1 cellular context compared by ENCODE assay signal in the genomic region with DNA sequence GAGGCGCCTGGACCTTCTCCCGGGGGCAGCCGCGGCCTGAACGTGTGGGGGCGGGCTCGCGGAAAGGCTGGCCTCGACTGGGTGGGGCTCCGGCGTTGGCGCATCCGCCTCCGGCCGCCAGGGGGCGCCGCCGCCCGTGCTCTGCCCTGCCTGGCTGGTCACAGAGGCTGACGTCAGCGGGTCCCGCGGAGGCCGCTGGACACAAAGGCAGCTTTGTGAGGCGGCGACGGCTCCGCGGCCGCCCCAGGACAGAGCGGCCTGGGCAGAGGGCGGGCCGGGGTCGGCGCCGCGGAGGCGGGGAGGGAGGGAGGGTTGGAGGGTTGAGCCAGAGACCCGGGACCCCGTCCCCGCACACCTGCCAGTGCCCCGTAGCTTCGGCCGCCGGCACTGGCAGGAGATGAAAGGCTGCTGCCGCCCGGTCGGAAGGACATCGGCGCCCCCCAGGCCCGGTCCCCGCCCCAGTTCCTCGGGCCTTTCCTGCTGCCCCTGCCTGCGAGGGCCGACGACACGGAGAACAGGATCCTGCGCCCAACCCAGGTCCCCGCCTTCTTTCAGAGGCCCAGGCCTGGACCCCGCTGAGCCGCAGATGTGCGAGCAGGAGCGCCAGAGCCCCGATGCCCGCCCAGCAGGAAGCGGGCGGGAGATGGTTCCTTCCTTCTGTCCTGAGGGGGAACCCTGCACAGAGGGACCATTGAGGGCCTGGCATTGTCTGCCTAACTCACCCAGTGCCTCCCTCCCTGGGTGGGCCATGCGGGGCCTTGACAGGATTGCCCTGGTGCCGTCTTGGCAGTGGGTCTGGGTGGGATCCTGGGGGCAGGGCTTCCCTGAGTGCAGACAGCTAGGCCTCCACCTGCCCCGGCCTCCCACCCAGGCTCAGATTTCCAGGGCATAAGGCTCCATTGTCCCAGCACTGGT.
TF ChIP-seq lines count a peak whose summit lies in the region.

No MANE protein-coding gene starts in this region.

TF ChIP-seq in liver, 16 proteins besides CTCF, POLR2A, EP300 and RAD21 (continued from another document):
- TF ChIP-seq, protein P1, sequence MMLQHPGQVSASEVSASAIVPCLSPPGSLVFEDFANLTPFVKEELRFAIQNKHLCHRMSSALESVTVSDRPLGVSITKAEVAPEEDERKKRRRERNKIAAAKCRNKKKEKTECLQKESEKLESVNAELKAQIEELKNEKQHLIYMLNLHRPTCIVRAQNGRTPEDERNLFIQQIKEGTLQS (IDR thresholded peaks at IDR 0.05): no peak
- TF ChIP-seq NR2F2 (IDR thresholded peaks at IDR 0.05): no peak
- no peak for TF ChIP-seq FOXA1 (IDR thresholded peaks at IDR 0.05)
- no peak for TF ChIP-seq YY1 (IDR thresholded peaks at IDR 0.05)
- TF ChIP-seq, protein P2, sequence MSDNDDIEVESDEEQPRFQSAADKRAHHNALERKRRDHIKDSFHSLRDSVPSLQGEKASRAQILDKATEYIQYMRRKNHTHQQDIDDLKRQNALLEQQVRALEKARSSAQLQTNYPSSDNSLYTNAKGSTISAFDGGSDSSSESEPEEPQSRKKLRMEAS (IDR thresholded peaks at IDR 0.05): no peak
- TF ChIP-seq JUND (IDR thresholded peaks at IDR 0.05): peak in 1 of 2 donors; percentile 40
- no peak for TF ChIP-seq RXRA (IDR thresholded peaks at IDR 0.05)
- no peak for TF ChIP-seq HNF4A (conservative IDR thresholded peaks at IDR 0.05)
